8 cellular contexts compared by ENCODE assay signal in genomic region chr18:48161911-48162698, GRCh38.
DNase-seq lines count a peak whose midpoint lies in the region; ATAC-seq and TF ChIP-seq lines count a peak whose summit lies in the region.

No MANE protein-coding gene starts in this region.

- 3 to 35% (median 6%) methylated on average over 4 to 38 of the region's 38 CpGs for WGBS in adrenal gland, 4 donors

- POLR2A ChIA-PET in GM10248 (lab: Yijun Ruan, JAX), result no interaction called here

- H3K9me3 ChIP-seq in adrenal gland (replicated peaks in 1 of 3) (no peaks in the 10 kb centered on the region), iPS-20b (ENCODE audit: insufficient read depth, low read depth, low read length) (no peaks in the 10 kb centered on the region)

- peak; percentile 12 for ATAC-seq in stimulated activated naive CD8-positive, alpha-beta T cell treated with anti-CD3 and anti-CD28 coated beads, Interleukin-15, Interleukin-2, amounts not matched to agents 100 U/mL and 50 U/mL, for 24 hours

- TF ChIP-seq CTCF in adrenal gland (IDR thresholded peaks at IDR 0.05), result no peak
- TF ChIP-seq CTCF in GM10248 (IDR thresholded peaks at IDR 0.05; ENCODE audit: control extremely low read depth, extremely low read depth, low read depth, missing control alignments), result no peak

- H3K27me3 ChIP-seq in adrenal gland (no peaks in the 10 kb centered on the region), iPS-20b (ENCODE audit: insufficient read depth, low read length) (peaks cover 49% of the 10 kb centered on the region)

- DNase-seq in DMS53 treated with DMSO at 0.1 percent for 48 hours (lab: John Stamatoyannopoulos, UW; ENCODE audit: unreplicated experiment), result peak; percentile 86
- peak; percentile 54 for DNase-seq in H4 (ENCODE audit: low spot score)
- DNase-seq in NCI-H1105 treated with DMSO at 0.1 percent for 48 hours (lab: John Stamatoyannopoulos, UW), result peak; percentile 93
- peak in 3 of 7 donors; percentile 72 to 76 (median 76) for DNase-seq in adrenal gland
- peak; percentile 13 for DNase-seq in stimulated activated naive CD8-positive, alpha-beta T cell treated with anti-CD3 and anti-CD28 coated beads, Interleukin-15, Interleukin-2, amounts not matched to agents 100 U/mL and 50 U/mL, for 24 hours
- no peak for DNase-seq in GOT3 (lab: John Stamatoyannopoulos, UW)
- no peak for DNase-seq in GM10248 (ENCODE audit: extremely low spot score)

- H3K4me3 ChIP-seq in adrenal gland (peak overlapping the region in 2 of 4 donors; percentile 50 to 58), iPS-20b (ENCODE audit: low read length) (peak overlapping the region; percentile 61; the same call in 1 of the 2 replicates)

- no peak for TF ChIP-seq POLR2A in adrenal gland (IDR thresholded peaks at IDR 0.05)

- intact Hi-C loops in adrenal gland (cut with DNase I), result no loop called here

- H3K4me1 ChIP-seq in adrenal gland (replicated peaks in 1 of 2) (peaks cover 24 to 60% of the 10 kb centered on the region in 2 donors), iPS-20b (ENCODE audit: insufficient read depth, low read length) (no peaks in the 10 kb centered on the region; the same call in 1 of the 2 replicates)

- CTCF ChIA-PET in GM10248 (lab: Yijun Ruan, JAX), result no interaction called here

- peak overlapping the region; percentile 49; the same call in 1 of the 2 replicates for H3K9ac ChIP-seq in iPS-20b (ENCODE audit: low read depth, low read length)

- H3K27ac ChIP-seq in adrenal gland (peak overlapping the region; percentile 48 to 95 (median 90)), iPS-20b (ENCODE audit: low read length) (no peak overlapping the region)

- H3K36me3 ChIP-seq in adrenal gland (replicated peaks in 1 of 2), result no peaks in the 10 kb centered on the region
- H3K36me3 ChIP-seq in iPS-20b (ENCODE audit: insufficient read depth, low read depth, low read length), result no peaks in the 10 kb centered on the region

Comparison
In these comparisons a context has a peak if more than half of its experiments do, and no peak if none do; other contexts are left out.
1. DNase-seq: peak in DMS53 treated with DMSO at 0.1 percent for 48 hours (single experiment), H4 (single experiment), NCI-H1105 treated with DMSO at 0.1 percent for 48 hours (single experiment) and stimulated activated naive CD8-positive, alpha-beta T cell treated with anti-CD3 and anti-CD28 coated beads, Interleukin-15, Interleukin-2, amounts not matched to agents 100 U/mL and 50 U/mL, for 24 hours (single experiment); none in GOT3 (single experiment) and GM10248 (single experiment).